In the genomic region with DNA sequence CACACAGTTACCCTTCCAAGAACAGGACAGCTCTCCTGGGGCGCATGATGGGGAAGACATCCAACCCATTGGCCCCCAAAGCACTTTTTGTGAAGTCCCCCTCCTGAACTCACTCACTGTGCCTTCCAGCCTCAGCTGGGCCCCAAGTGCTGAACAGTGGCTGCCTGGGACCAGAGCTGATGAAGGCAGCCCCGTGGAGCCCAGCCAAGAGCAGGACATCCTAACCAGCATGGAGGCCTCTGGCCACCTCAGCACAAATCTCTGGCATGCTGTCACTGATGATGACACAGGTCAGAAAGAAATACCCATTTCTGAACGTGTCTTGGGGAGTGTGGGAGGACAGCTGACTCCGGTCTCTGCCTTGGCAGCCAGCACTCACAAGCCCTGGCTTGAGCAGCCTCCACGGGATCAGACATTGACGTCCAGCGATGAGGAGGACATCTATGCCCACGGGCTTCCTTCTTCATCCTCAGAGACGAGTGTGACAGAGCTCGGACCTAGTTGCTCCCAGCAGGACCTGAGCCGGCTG, we compare ENCODE assay signal across 17 cellular contexts.
"Had no signal": no experiment of that assay in that cellular context is flagged by ENCODE, and none has a peak within 500 bp of the region (broad histone marks: within the 10 kb centered on the region; RNA-seq: fewer than 3 reads in every experiment).

No MANE protein-coding gene starts in this region.

- H3K4me1 ChIP-seq: upper lobe of right lung had no signal

- DNase-seq: effector memory CD8-positive, alpha-beta T cell; erythroblast; heart left ventricle; hippocampal formation; naive thymus-derived CD4-positive, alpha-beta T cell; nephron progenitor cell; sigmoid colon; stimulated activated CD4-positive, alpha-beta T cell treated with anti-CD3 and anti-CD28 coated beads, Interleukin-2, amount 100 ng/mL, for 24 hours; stimulated activated CD4-positive, alpha-beta T cell treated with anti-CD3 and anti-CD28 coated beads, Interleukin-4, amount 100 ng/mL, for 4 hours; stimulated activated naive B cell treated with anti-CD40 and anti-IgM and Interleukin-4, amounts not matched to agents 10 μg/mL and 1 μg/mL and 100 μg/mL, for 72 hours; stimulated activated naive CD8-positive, alpha-beta T cell treated with anti-CD3 and anti-CD28 coated beads, Interleukin-15, amount 100 ng/mL, for 72 hours; tibial artery; upper lobe of right lung had no signal

- H3K27ac ChIP-seq: heart left ventricle, neutrophil, sigmoid colon, skin epidermis, tibial artery, upper lobe of right lung, vagina had no signal

- FAIRE-seq: frontal cortex had no signal

- H3K27me3 ChIP-seq: heart left ventricle, neutrophil, sigmoid colon, tibial artery, upper lobe of right lung, vagina had no signal

- H3K4me3 ChIP-seq: heart left ventricle, sigmoid colon, skin epidermis, tibial artery, upper lobe of right lung, vagina had no signal

- H3K9me3 ChIP-seq: heart left ventricle, neutrophil, sigmoid colon, tibial artery, upper lobe of right lung, vagina had no signal
